ENCODE assay signal across 1 cellular context in the genomic region with DNA sequence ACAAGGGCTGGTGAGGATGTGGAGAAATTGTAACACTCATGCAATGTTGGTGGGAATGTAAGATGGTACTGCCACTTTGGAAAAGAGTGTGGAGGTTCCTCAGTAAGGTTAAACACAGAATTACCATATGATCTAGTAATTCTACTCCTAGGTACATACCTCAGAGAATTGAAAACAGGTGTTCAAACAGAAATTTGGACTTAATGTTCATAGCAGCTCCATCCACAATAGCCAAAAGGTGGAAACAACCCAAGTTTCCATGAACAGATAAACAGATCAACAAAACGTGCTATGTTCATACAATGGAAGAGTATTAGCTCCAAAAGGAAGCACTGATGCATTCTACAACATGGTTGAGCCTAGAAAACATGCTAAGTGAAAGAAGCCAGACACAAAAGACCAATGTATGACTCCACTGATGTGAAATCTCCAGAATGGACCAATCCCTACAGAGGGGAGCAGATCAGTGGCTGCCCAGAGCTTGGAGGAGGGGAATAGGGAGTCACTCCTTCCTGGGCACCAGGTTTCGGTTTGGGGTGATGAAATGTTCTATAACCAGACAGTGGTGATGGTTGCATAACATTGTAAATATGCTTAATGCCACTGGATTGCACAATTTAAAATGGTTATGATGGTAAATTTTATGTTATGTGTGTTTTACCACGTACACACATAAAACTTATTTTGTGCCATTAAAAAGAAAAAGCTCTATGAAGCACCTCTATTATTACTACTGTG.
TF ChIP-seq lines count a peak whose summit lies in the region.

No MANE protein-coding gene starts in this region.

TF ChIP-seq in liver, 16 proteins besides CTCF, POLR2A, EP300 and RAD21 (continued from another document):
- TF ChIP-seq, protein P1, sequence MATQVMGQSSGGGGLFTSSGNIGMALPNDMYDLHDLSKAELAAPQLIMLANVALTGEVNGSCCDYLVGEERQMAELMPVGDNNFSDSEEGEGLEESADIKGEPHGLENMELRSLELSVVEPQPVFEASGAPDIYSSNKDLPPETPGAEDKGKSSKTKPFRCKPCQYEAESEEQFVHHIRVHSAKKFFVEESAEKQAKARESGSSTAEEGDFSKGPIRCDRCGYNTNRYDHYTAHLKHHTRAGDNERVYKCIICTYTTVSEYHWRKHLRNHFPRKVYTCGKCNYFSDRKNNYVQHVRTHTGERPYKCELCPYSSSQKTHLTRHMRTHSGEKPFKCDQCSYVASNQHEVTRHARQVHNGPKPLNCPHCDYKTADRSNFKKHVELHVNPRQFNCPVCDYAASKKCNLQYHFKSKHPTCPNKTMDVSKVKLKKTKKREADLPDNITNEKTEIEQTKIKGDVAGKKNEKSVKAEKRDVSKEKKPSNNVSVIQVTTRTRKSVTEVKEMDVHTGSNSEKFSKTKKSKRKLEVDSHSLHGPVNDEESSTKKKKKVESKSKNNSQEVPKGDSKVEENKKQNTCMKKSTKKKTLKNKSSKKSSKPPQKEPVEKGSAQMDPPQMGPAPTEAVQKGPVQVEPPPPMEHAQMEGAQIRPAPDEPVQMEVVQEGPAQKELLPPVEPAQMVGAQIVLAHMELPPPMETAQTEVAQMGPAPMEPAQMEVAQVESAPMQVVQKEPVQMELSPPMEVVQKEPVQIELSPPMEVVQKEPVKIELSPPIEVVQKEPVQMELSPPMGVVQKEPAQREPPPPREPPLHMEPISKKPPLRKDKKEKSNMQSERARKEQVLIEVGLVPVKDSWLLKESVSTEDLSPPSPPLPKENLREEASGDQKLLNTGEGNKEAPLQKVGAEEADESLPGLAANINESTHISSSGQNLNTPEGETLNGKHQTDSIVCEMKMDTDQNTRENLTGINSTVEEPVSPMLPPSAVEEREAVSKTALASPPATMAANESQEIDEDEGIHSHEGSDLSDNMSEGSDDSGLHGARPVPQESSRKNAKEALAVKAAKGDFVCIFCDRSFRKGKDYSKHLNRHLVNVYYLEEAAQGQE (IDR thresholded peaks at IDR 0.05), result peak; percentile 51
- TF ChIP-seq EGR1 (IDR thresholded peaks at IDR 0.05; ENCODE audit: low read depth in 2 of 2) (no peak), GABPA (IDR thresholded peaks at IDR 0.05 in 1 of 2, conservative IDR thresholded peaks at IDR 0.05 in 1 of 2) (peak in 1 of 2 donors; percentile 54), YY1 (IDR thresholded peaks at IDR 0.05) (peak; percentile 72), RXRA (IDR thresholded peaks at IDR 0.05) (peak in 1 of 2 donors; percentile 83), HNF4A (conservative IDR thresholded peaks at IDR 0.05) (peak in 1 of 2 donors; percentile 65), FOXA2 (IDR thresholded peaks at IDR 0.05) (peak; percentile 92), TAF1 (conservative IDR thresholded peaks at IDR 0.05) (no peak), HNF4G (IDR thresholded peaks at IDR 0.05) (no peak), NR2F2 (IDR thresholded peaks at IDR 0.05) (no peak), FOXA1 (IDR thresholded peaks at IDR 0.05) (peak; percentile 85), SP1 (IDR thresholded peaks at IDR 0.05) (peak; percentile 51)
- TF ChIP-seq, protein P2, sequence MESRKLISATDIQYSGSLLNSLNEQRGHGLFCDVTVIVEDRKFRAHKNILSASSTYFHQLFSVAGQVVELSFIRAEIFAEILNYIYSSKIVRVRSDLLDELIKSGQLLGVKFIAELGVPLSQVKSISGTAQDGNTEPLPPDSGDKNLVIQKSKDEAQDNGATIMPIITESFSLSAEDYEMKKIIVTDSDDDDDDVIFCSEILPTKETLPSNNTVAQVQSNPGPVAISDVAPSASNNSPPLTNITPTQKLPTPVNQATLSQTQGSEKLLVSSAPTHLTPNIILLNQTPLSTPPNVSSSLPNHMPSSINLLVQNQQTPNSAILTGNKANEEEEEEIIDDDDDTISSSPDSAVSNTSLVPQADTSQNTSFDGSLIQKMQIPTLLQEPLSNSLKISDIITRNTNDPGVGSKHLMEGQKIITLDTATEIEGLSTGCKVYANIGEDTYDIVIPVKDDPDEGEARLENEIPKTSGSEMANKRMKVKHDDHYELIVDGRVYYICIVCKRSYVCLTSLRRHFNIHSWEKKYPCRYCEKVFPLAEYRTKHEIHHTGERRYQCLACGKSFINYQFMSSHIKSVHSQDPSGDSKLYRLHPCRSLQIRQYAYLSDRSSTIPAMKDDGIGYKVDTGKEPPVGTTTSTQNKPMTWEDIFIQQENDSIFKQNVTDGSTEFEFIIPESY (IDR thresholded peaks at IDR 0.05), result peak; percentile 65
- TF ChIP-seq, protein P3, sequence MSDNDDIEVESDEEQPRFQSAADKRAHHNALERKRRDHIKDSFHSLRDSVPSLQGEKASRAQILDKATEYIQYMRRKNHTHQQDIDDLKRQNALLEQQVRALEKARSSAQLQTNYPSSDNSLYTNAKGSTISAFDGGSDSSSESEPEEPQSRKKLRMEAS (IDR thresholded peaks at IDR 0.05), result peak; percentile 52
- TF ChIP-seq, protein P4, sequence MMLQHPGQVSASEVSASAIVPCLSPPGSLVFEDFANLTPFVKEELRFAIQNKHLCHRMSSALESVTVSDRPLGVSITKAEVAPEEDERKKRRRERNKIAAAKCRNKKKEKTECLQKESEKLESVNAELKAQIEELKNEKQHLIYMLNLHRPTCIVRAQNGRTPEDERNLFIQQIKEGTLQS (IDR thresholded peaks at IDR 0.05), result peak; percentile 78
